In the genomic region with DNA sequence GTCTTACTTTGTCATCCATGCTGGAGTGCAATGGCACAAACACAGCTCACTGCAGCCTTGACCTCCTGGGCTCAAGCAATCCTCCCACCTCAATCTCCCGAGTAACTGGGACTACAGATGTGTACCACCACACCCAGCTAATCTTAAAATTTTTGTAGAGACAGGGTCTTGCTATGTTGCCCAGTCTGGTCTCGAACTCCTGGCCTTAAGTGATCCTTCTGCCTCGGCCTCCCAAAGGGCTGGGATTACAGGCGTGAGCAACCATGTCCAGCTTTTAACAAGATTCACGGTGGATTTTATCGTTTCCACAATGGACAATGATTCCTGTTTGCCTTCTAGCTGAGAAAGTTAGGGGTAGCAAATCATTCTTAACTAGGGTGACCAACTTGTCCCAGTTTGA, we compare ENCODE assay signal across 17 cellular contexts.
DNase-seq lines count a peak whose midpoint lies in the region; ATAC-seq, FAIRE-seq and TF ChIP-seq lines count a peak whose summit lies in the region.
"Had no signal": no experiment of that assay in that cellular context is flagged by ENCODE, and none has a peak within 500 bp of the region (broad histone marks: within the 10 kb centered on the region; RNA-seq: fewer than 3 reads in every experiment).

No MANE protein-coding gene starts in this region.

- TF ChIP-seq POLR2A in HepG2 (IDR thresholded peaks at IDR 0.05; ENCODE audit: insufficient read depth in 1 of 2, low read depth in 2 of 2, low read length in 2 of 2) (no peak), right lobe of liver (IDR thresholded peaks at IDR 0.05) (no peak)

- H3K36me3 Mint-ChIP-seq in mesothelial cell of epicardium, result no peaks in the 10 kb centered on the region
- H3K36me3 Mint-ChIP-seq: CD8-positive, alpha-beta T cell had no signal

- H3K9ac ChIP-seq in HepG2 (ENCODE audit: insufficient read depth, low read depth, low read length), result peak overlapping the region; percentile 55
- H3K9ac ChIP-seq: BLaER1 had no signal

- H3K4me3 ChIP-seq in HepG2 (replicated peaks in 1 of 3; ENCODE audit: insufficient read depth in 1 of 3, low read depth in 2 of 3, low read length in 3 of 3), result peak overlapping the region in 2 of 3 experiments; percentile 48 to 51; a peak in 4 of 6 replicates
- no peak overlapping the region for H3K4me3 ChIP-seq in right lobe of liver
- H3K4me3 ChIP-seq: BLaER1, PC-9, SJSA1 had no signal

- TF ChIP-seq EP300 in HepG2 (IDR thresholded peaks at IDR 0.05; ENCODE audit: low read depth in 2 of 2, low read length in 2 of 2), result no peak
- no peak for TF ChIP-seq EP300 in HepG2 (CRISPR knock-in tag; IDR thresholded peaks at IDR 0.05; ENCODE audit: borderline replicate concordance)

- H3K9me3 ChIP-seq in HepG2 (ENCODE audit: low read length), result no peaks in the 10 kb centered on the region
- no peaks in the 10 kb centered on the region for H3K9me3 ChIP-seq in right lobe of liver
- H3K9me3 ChIP-seq: SJSA1 had no signal

- H3K79me2 ChIP-seq in HepG2 (ENCODE audit: insufficient read depth, low read length), result no peaks in the 10 kb centered on the region

- DNase-seq in HepG2 (ENCODE audit: low spot score) (no peak), right lobe of liver (no peak), mesothelial cell of epicardium (ENCODE audit: low spot score in 2 of 2, unreplicated experiment in 2 of 2) (no peak), AML-193 (lab: John Stamatoyannopoulos, UW) (no peak), NCI-H2227 treated with DMSO at 0.1 percent for 48 hours (lab: John Stamatoyannopoulos, UW) (no peak)
- DNase-seq: CD8-positive, alpha-beta T cell; DMS79 treated with DMSO at 0.1 percent for 48 hours; KG1; NCI-H1436; NCI-H2029 treated with DMSO at 0.1 percent for 48 hours; NCI-H510A treated with DMSO at 0.1 percent for 48 hours; PC-9 had no signal

- no peak overlapping the region for H3K4me3 Mint-ChIP-seq in mesothelial cell of epicardium
- H3K4me3 Mint-ChIP-seq: CD8-positive, alpha-beta T cell had no signal

- H4K20me1 ChIP-seq in HepG2 (ENCODE audit: insufficient read depth, low read length), result no peaks in the 10 kb centered on the region
- H4K20me1 ChIP-seq: BLaER1 had no signal

- peak overlapping the region; percentile 72 for H3K4me2 ChIP-seq in HepG2 (ENCODE audit: low read depth, low read length)
- H3K4me2 ChIP-seq: BLaER1, PC-9 had no signal

- WGBS in HepG2 (ENCODE audit: low lambda C conversion rate), result 76% methylated on average over 6 of the region's 6 CpGs
- WGBS in right lobe of liver (ENCODE audit: insufficient coverage, low coverage, low lambda C conversion rate, missing lambda C conversion rate), result 47% methylated on average over 4 of the region's 6 CpGs

- H3K9me3 Mint-ChIP-seq in mesothelial cell of epicardium, result peaks cover under 1% of the 10 kb centered on the region
- H3K9me3 Mint-ChIP-seq: CD8-positive, alpha-beta T cell had no signal

- no peak overlapping the region for H2AFZ ChIP-seq in HepG2 (ENCODE audit: low read length)
- H2AFZ ChIP-seq: PC-9 had no signal

- BruUV-seq in HepG2 (replicated peaks; lab: Mats Ljungman, UMichigan), result no TSS peak

- in situ Hi-C loops in HepG2 (cut with HindIII; ENCODE audit: extremely low pct_ligation_motif_present, low pct_unique_long_range_greater_than_20kb), result loop anchor here (5.0 kb wide), 1 partner anchor 82 kb away; no protein-coding TSS in a partner anchor

- CTCF ChIA-PET in HepG2 (lab: Yijun Ruan, JAX; ENCODE audit: low intra/inter-chr PET ratio, low total read pairs), result no interaction called here

- peak overlapping the region; percentile 80 for H3K27ac Mint-ChIP-seq in mesothelial cell of epicardium
- H3K27ac Mint-ChIP-seq: CD8-positive, alpha-beta T cell had no signal

- H3K4me1 ChIP-seq in HepG2 (ENCODE audit: insufficient read depth, low read length) (peaks cover 78% of the 10 kb centered on the region), right lobe of liver (peaks cover 0 to 9% (median 0%) of the 10 kb centered on the region in 4 donors)

- no peaks in the 10 kb centered on the region for H3K27me3 ChIP-seq in HepG2 (ENCODE audit: control insufficient read depth in 1 of 2, insufficient read depth in 2 of 2, low read length in 2 of 2)
- H3K27me3 ChIP-seq in right lobe of liver, result no peaks in the 10 kb centered on the region
- H3K27me3 ChIP-seq: BLaER1, SJSA1 had no signal

- H3K36me3 ChIP-seq in HepG2 (replicated peaks in 1 of 2; ENCODE audit: control insufficient read depth in 1 of 2, insufficient read depth in 2 of 2, low read length in 2 of 2), result no peaks in the 10 kb centered on the region
- H3K36me3 ChIP-seq in right lobe of liver, result no peaks in the 10 kb centered on the region
- H3K36me3 ChIP-seq: BLaER1, SJSA1 had no signal

- ATAC-seq in HepG2 (no peak), right lobe of liver (no peak), HG03520 (IDR thresholded peaks at IDR 0.05; ENCODE audit: unreplicated experiment) (no peak)
- ATAC-seq: CD8-positive, alpha-beta T cell had no signal

- H3K27me3 Mint-ChIP-seq in mesothelial cell of epicardium (ENCODE audit: low read depth), result no peaks in the 10 kb centered on the region

- POLR2A ChIA-PET in HepG2 (lab: Yijun Ruan, JAX), result interaction anchor here (1.0 to 1.5 kb wide), 6 partner anchors 10 to 168 kb away, joined by 4 to 8 read pairs (median 4); no protein-coding TSS in a partner anchor

- TF ChIP-seq CTCF in HepG2 (CRISPR knock-in tag; IDR thresholded peaks at IDR 0.05) (no peak), right lobe of liver (IDR thresholded peaks at IDR 0.05) (no peak), mesothelial cell of epicardium (IDR thresholded peaks at IDR 0.05; ENCODE audit: unreplicated experiment) (no peak)

- H3K27ac ChIP-seq in HepG2 (ENCODE audit: extremely low read length, insufficient read depth, low read length), result peak overlapping the region; percentile 87
- H3K27ac ChIP-seq in right lobe of liver, result no peak overlapping the region
- peak overlapping the region; percentile 81 for H3K27ac ChIP-seq in cingulate gyrus (ENCODE audit: low read depth, low read length)
- peak overlapping the region; percentile 82 for H3K27ac ChIP-seq in temporal lobe (ENCODE audit: low read depth, low read length)
- H3K27ac ChIP-seq: BLaER1, PC-9, SJSA1 had no signal

- intact Hi-C loops in HepG2 (cut with micrococcal nuclease; ENCODE audit: unreplicated experiment) (loop anchor here (5.0 kb wide), 2 partner anchors 53 to 327 kb away; no protein-coding TSS in a partner anchor), right lobe of liver (cut with DNase I) (no loop called here)

- no peak for TF ChIP-seq RAD21 in HepG2 (CRISPR knock-in tag; IDR thresholded peaks at IDR 0.05)

- H3K4me1 Mint-ChIP-seq in mesothelial cell of epicardium, result peaks cover 44% of the 10 kb centered on the region

- FAIRE-seq in HepG2 (lab: Jason Lieb, UNC), result no peak

TF ChIP-seq in HepG2, 621 proteins besides CTCF, POLR2A, EP300 and RAD21:
- TF ChIP-seq, protein P1, sequence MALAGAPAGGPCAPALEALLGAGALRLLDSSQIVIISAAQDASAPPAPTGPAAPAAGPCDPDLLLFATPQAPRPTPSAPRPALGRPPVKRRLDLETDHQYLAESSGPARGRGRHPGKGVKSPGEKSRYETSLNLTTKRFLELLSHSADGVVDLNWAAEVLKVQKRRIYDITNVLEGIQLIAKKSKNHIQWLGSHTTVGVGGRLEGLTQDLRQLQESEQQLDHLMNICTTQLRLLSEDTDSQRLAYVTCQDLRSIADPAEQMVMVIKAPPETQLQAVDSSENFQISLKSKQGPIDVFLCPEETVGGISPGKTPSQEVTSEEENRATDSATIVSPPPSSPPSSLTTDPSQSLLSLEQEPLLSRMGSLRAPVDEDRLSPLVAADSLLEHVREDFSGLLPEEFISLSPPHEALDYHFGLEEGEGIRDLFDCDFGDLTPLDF (CRISPR knock-in tag; IDR thresholded peaks at IDR 0.05), result no peak
- no peak for TF ChIP-seq SIN3B (IDR thresholded peaks at IDR 0.05; ENCODE audit: low read length)
- TF ChIP-seq, protein P2, sequence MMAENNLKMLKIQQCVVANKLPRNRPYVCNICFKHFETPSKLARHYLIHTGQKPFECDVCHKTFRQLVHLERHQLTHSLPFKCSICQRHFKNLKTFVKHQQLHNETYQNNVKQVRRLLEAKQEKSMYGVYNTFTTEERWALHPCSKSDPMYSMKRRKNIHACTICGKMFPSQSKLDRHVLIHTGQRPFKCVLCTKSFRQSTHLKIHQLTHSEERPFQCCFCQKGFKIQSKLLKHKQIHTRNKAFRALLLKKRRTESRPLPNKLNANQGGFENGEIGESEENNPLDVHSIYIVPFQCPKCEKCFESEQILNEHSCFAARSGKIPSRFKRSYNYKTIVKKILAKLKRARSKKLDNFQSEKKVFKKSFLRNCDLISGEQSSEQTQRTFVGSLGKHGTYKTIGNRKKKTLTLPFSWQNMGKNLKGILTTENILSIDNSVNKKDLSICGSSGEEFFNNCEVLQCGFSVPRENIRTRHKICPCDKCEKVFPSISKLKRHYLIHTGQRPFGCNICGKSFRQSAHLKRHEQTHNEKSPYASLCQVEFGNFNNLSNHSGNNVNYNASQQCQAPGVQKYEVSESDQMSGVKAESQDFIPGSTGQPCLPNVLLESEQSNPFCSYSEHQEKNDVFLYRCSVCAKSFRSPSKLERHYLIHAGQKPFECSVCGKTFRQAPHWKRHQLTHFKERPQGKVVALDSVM (CRISPR knock-in tag; IDR thresholded peaks at IDR 0.05), result peak; percentile 59; the same call in 1 of the 2 replicates
- TF ChIP-seq ZNF567 (CRISPR knock-in tag; IDR thresholded peaks at IDR 0.05; ENCODE audit: borderline replicate concordance), result peak; percentile 46; the same call in 1 of the 2 replicates
- peak; percentile 92 for TF ChIP-seq ZNF121 (CRISPR knock-in tag; IDR thresholded peaks at IDR 0.05)
- 0 out of 2 replicates have a peak, but pooled peaks have one; percentile 5 for TF ChIP-seq POGZ (CRISPR knock-in tag; IDR thresholded peaks at IDR 0.05)

Comparison
In these comparisons a context has a peak if more than half of its experiments do, and no peak if none do; other contexts are left out.
1. H3K27ac ChIP-seq: peak in HepG2 (single experiment), cingulate gyrus (single experiment) and temporal lobe (single experiment); none in right lobe of liver (0 of 3).
2. H3K4me3 ChIP-seq: peak in HepG2 (2 of 3); none in right lobe of liver (0 of 3).